Comparison of ENCODE assay signal across 1 cellular context in genomic region chr6:83442752-83443151, GRCh38.
TF ChIP-seq lines count a peak whose summit lies in the region.

No MANE protein-coding gene starts in this region.

TF ChIP-seq in K562, 482 proteins besides CTCF, POLR2A, EP300 and RAD21 (continued from another document):
- TF ChIP-seq ZNF407 (IDR thresholded peaks at IDR 0.05; ENCODE audit: low read depth), result no peak
- no peak for TF ChIP-seq MLX (CRISPR knock-in tag; conservative IDR thresholded peaks at IDR 0.05)
- TF ChIP-seq ZNF316 (IDR thresholded peaks at IDR 0.05), result peak; percentile 83
- no peak for TF ChIP-seq GTF3C2 (IDR thresholded peaks at IDR 0.05; ENCODE audit: borderline replicate concordance, extremely low read depth, insufficient read length)
- TF ChIP-seq HNRNPLL (IDR thresholded peaks at IDR 0.05; ENCODE audit: low read depth, low read length, poor library complexity, severe bottlenecking), result no peak
- no peak for TF ChIP-seq ZFX (CRISPR knock-in tag; IDR thresholded peaks at IDR 0.05)
- no peak for TF ChIP-seq XRCC5 (IDR thresholded peaks at IDR 0.05; ENCODE audit: low read depth, low read length)
- TF ChIP-seq ELF4 (CRISPR knock-in tag; IDR thresholded peaks at IDR 0.05), result no peak
- TF ChIP-seq RNF2 (IDR thresholded peaks at IDR 0.05), result peak; percentile 77
- no peak for TF ChIP-seq NUFIP1 (IDR thresholded peaks at IDR 0.05; ENCODE audit: partially characterized antibody)
- no peak for TF ChIP-seq ZNF639 (CRISPR knock-in tag; conservative IDR thresholded peaks at IDR 0.05 in 1 of 2, IDR thresholded peaks at IDR 0.05 in 1 of 2)
- no peak for TF ChIP-seq SAFB (IDR thresholded peaks at IDR 0.05; ENCODE audit: borderline replicate concordance, low read depth, low read length)
- TF ChIP-seq THRA (IDR thresholded peaks at IDR 0.05), result no peak
- TF ChIP-seq ZNF175 (CRISPR knock-in tag; IDR thresholded peaks at IDR 0.05; ENCODE audit: low read depth), result no peak
